Comparison of ENCODE assay signal across 9 cellular contexts in the genomic region with DNA sequence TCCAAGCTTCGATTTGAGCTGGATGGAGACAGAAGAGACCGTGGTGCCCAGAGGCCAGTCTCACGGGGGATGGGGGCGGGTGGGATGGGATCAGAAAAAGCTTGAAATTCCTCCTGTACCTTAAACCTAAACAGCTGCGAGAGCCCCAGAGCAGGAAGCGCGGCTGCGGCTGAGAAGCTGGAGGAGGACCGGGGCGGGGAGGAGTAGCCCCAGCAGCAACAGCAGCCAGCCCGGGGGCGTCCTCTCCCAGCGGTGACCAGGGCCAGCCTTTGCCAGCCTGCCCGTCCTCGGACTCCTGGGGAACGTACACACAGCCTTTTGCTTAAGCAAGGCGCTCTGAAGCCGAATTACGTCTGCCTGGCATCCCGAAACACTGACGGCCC. TPM values are rescaled to one million over a fixed set of nuclear protein-coding genes. Genes with fewer than 3 reads are reported as not detected.
DNase-seq lines count a peak whose midpoint lies in the region; ATAC-seq and TF ChIP-seq lines count a peak whose summit lies in the region.
"Had no signal": no experiment of that assay in that cellular context is flagged by ENCODE, and none has a peak within 500 bp of the region (broad histone marks: within the 10 kb centered on the region; RNA-seq: fewer than 3 reads in every experiment).

No MANE protein-coding gene starts in this region.

- no peak for TF ChIP-seq EP300 in sigmoid colon (IDR thresholded peaks at IDR 0.05)

- H3K9me3 ChIP-seq in cardiac muscle cell (ENCODE audit: low read depth) = no peaks in the 10 kb centered on the region
- H3K9me3 ChIP-seq in sigmoid colon = peaks cover 0 to 2% (median 0%) of the 10 kb centered on the region in 4 donors

- no peak overlapping the region for H3K27ac ChIP-seq in cardiac muscle cell
- H3K27ac ChIP-seq in sigmoid colon = no peak overlapping the region

- ATAC-seq in Right ventricle myocardium inferior = peak; percentile 9
- peak; percentile 4 for ATAC-seq in HG02973 (IDR thresholded peaks at IDR 0.05; ENCODE audit: unreplicated experiment)

- 4 to 5% methylated on average over 21 of the region's 21 CpGs for WGBS in sigmoid colon, 2 donors

- no peak for DNase-seq in Right ventricle myocardium inferior (ENCODE audit: missing footprints)
- DNase-seq in cardiac septum (ENCODE audit: low spot score) = no peak
- DNase-seq in SW480 (ENCODE audit: low spot score) = peak; percentile 17
- no peak for DNase-seq in cardiac muscle cell (ENCODE audit: low read depth in 1 of 2, low spot score in 1 of 2)
- peak; percentile 59 for DNase-seq in sigmoid colon
- no peak for DNase-seq in GM20000 (ENCODE audit: low spot score)
- DNase-seq in NCI-H2196 treated with DMSO at 0.1 percent for 48 hours (lab: John Stamatoyannopoulos, UW; ENCODE audit: unreplicated experiment) = no peak

- H3K27me3 ChIP-seq in cardiac muscle cell (peaks cover 100% of the 10 kb centered on the region), sigmoid colon (peaks cover 43 to 89% (median 55%) of the 10 kb centered on the region in 3 donors)

- H3K4me1 ChIP-seq in cardiac muscle cell (ENCODE audit: low read depth) = peaks cover 6% of the 10 kb centered on the region
- peaks cover 0 to 30% (median 26%) of the 10 kb centered on the region in 4 donors for H3K4me1 ChIP-seq in sigmoid colon

- H3K36me3 ChIP-seq in cardiac muscle cell (no peaks in the 10 kb centered on the region), sigmoid colon (no peaks in the 10 kb centered on the region)

- TF ChIP-seq POLR2A in sigmoid colon (IDR thresholded peaks at IDR 0.05) = no peak

- peak overlapping the region; percentile 36 for H3K4me3 ChIP-seq in cardiac muscle cell
- peak overlapping the region in 3 of 4 donors; percentile 44 to 56 (median 45) for H3K4me3 ChIP-seq in sigmoid colon

- TF ChIP-seq CTCF in cardiac muscle cell (IDR thresholded peaks at IDR 0.05; ENCODE audit: low read depth, low read length) (no peak), sigmoid colon (IDR thresholded peaks at IDR 0.05) (no peak), GM20000 (IDR thresholded peaks at IDR 0.05; ENCODE audit: extremely low read depth, missing control alignments) (no peak)

- intact Hi-C loops in Right ventricle myocardium inferior (cut with DNase I) = loop anchor here (2.0 kb wide), 1 partner anchor 158 kb away; no protein-coding TSS in a partner anchor
- intact Hi-C loops in cardiac septum (cut with DNase I) = no loop called here
- intact Hi-C loops in sigmoid colon (cut with DNase I) = loop anchor here (5.0 kb wide), 1 partner anchor 153 kb away; no protein-coding TSS in a partner anchor

RNA-seq across cellular contexts. Expression of gene PRDM13, which starts 17.4 kb away (rescaled TPM):
- total RNA-seq in Right ventricle myocardium inferior = not detected
- not detected for total RNA-seq in cardiac septum
- not detected in 2 replicates for total RNA-seq in cardiac muscle cell
- not detected in 2 replicates for polyA plus RNA-seq in cardiac muscle cell
- total RNA-seq in sigmoid colon = not detected
- polyA plus RNA-seq in sigmoid colon = not detected
- total RNA-seq: glomerular endothelial cell had no signal

RNA-seq across cellular contexts. Expression of gene CCNC, which starts 20.8 kb away (rescaled TPM):
- total RNA-seq in Right ventricle myocardium inferior (18.7 TPM), cardiac septum (26.5 TPM), cardiac muscle cell (38.7 and 39.7 TPM in 2 replicates), sigmoid colon (10 to 100 TPM; 38.5 to 65.3 (median 55.8) TPM)
- polyA plus RNA-seq in cardiac muscle cell (68.1 and 80.0 TPM in 2 replicates), sigmoid colon (10 to 100 TPM; 30.5 to 61.0 (median 56.5) TPM)

Comparison
In these comparisons a context has a peak if more than half of its experiments do, and no peak if none do; other contexts are left out.
1. DNase-seq: peak in SW480 (single experiment) and sigmoid colon (single experiment); none in Right ventricle myocardium inferior (single experiment), cardiac septum (single experiment), cardiac muscle cell (0 of 2), GM20000 (single experiment) and NCI-H2196 treated with DMSO at 0.1 percent for 48 hours (single experiment).